12 cellular contexts compared by ENCODE assay signal in genomic region chr1:3515774-3516480, GRCh38.
DNase-seq lines count a peak whose midpoint lies in the region; ATAC-seq and TF ChIP-seq lines count a peak whose summit lies in the region.
"Had no signal": no experiment of that assay in that cellular context is flagged by ENCODE, and none has a peak within 500 bp of the region (broad histone marks: within the 10 kb centered on the region; RNA-seq: fewer than 3 reads in every experiment).

No MANE protein-coding gene starts in this region.

- H3K4me1 ChIP-seq in SJSA1 (replicated peaks) (peaks cover 15% of the 10 kb centered on the region), esophagus squamous epithelium (no peaks in the 10 kb centered on the region)

- TF ChIP-seq POLR2A in esophagus squamous epithelium (IDR thresholded peaks at IDR 0.05) (no peak), GM18505 (IDR thresholded peaks at IDR 0.05; ENCODE audit: borderline replicate concordance, extremely low read depth, insufficient read depth, insufficient read length) (no peak)

- H3K36me3 ChIP-seq in SJSA1 (no peaks in the 10 kb centered on the region), esophagus squamous epithelium (peaks cover 0 to 74% (median 0%) of the 10 kb centered on the region in 3 donors)

- intact Hi-C loops in esophagus squamous epithelium (cut with DNase I) = no loop called here

- H3K27ac ChIP-seq in SJSA1 (0 out of 2 replicates have a peak overlapping the region, but pooled peaks have one; percentile 17), esophagus squamous epithelium (no peak overlapping the region)
- H3K27ac ChIP-seq: C4-2B had no signal

- H3K9me3 ChIP-seq in SJSA1 (replicated peaks) = no peaks in the 10 kb centered on the region
- H3K9me3 ChIP-seq in esophagus squamous epithelium = no peaks in the 10 kb centered on the region

- no peak for TF ChIP-seq CTCF in esophagus squamous epithelium (IDR thresholded peaks at IDR 0.05)

- H3K4me3 ChIP-seq in SJSA1 (no peak overlapping the region), esophagus squamous epithelium (no peak overlapping the region)

- DNase-seq in AG20443 (ENCODE audit: low spot score) = peak; percentile 75
- DNase-seq in HT1080 (ENCODE audit: low read depth) = peak; percentile 77
- peak; percentile 58 to 64 for DNase-seq in SJSA1 (ENCODE audit: low read depth in 1 of 2, low spot score in 2 of 2)
- DNase-seq in fibroblast of peridontal ligament (ENCODE audit: extremely low read depth) = peak; percentile 9
- no peak for DNase-seq in esophagus squamous epithelium (lab: John Stamatoyannopoulos, UW)
- DNase-seq: activated CD4-positive, CD25-positive, alpha-beta regulatory T cell treated with anti-CD3 and anti-CD28 coated beads, Interleukin-2, amount 50 U/mL, for 72 hours; activated T-cell treated with anti-CD3 and anti-CD28 coated beads, Interleukin-2, amount 50 U/mL, for 24 hours; kidney had no signal

- H3K27me3 ChIP-seq in SJSA1 (replicated peaks) (no peaks in the 10 kb centered on the region), esophagus squamous epithelium (no peaks in the 10 kb centered on the region)

- no peak for ATAC-seq in HG02870 (IDR thresholded peaks at IDR 0.05; ENCODE audit: unreplicated experiment)
- no peak for ATAC-seq in GM19452 (IDR thresholded peaks at IDR 0.05; ENCODE audit: unreplicated experiment)
- ATAC-seq in GM18505 (IDR thresholded peaks at IDR 0.05; ENCODE audit: unreplicated experiment) = no peak

- 87% methylated on average over 6 of the region's 19 CpGs; no CpG with 5 or more reads in 1 of the 2 donors for WGBS in esophagus squamous epithelium, 2 donors
